In genomic region chrX:66046612-66047235, GRCh38 we compare ENCODE assay signal across 8 cellular contexts. TPM values are rescaled to one million over a fixed set of nuclear protein-coding genes. Genes with fewer than 3 reads are reported as not detected.
DNase-seq lines count a peak whose midpoint lies in the region; ATAC-seq and TF ChIP-seq lines count a peak whose summit lies in the region.

No MANE protein-coding gene starts in this region.

- ATAC-seq in GM19455 (IDR thresholded peaks at IDR 0.05; ENCODE audit: unreplicated experiment) (peak; percentile 80), HG03442 (IDR thresholded peaks at IDR 0.05; ENCODE audit: unreplicated experiment) (peak; percentile 71)
- peak; percentile 54 to 62 for ATAC-seq in activated T-cell treated with anti-CD3 and anti-CD28 coated beads, Interleukin-2, amount 50 U/mL, for 72 hours (replicated peaks in 1 of 2)

- H2AFZ ChIP-seq in neural progenitor cell (replicated peaks): no peak overlapping the region

- H3K36me3 Mint-ChIP-seq in activated T-cell treated with anti-CD3 and anti-CD28 coated beads, Interleukin-2, amount 50 U/mL, for 72 hours (ENCODE audit: insufficient read depth in 2 of 2): peaks cover 2 to 4% of the 10 kb centered on the region in 2 donors
- H3K36me3 Mint-ChIP-seq in neural progenitor cell: no peaks in the 10 kb centered on the region

- H3K4me1 Mint-ChIP-seq in activated T-cell treated with anti-CD3 and anti-CD28 coated beads, Interleukin-2, amount 50 U/mL, for 72 hours (ENCODE audit: low read depth): peaks cover 37% of the 10 kb centered on the region
- no peaks in the 10 kb centered on the region for H3K4me1 Mint-ChIP-seq in neural progenitor cell

- peak overlapping the region; percentile 83 for H3K27ac Mint-ChIP-seq in activated T-cell treated with anti-CD3 and anti-CD28 coated beads, Interleukin-2, amount 50 U/mL, for 72 hours
- no peak overlapping the region for H3K27ac Mint-ChIP-seq in neural progenitor cell

- H3K9ac ChIP-seq in neural progenitor cell: no peak overlapping the region

- H3K79me2 ChIP-seq in neural progenitor cell (ENCODE audit: low read depth): no peaks in the 10 kb centered on the region

- H3K9me3 Mint-ChIP-seq in activated T-cell treated with anti-CD3 and anti-CD28 coated beads, Interleukin-2, amount 50 U/mL, for 72 hours: peaks cover 2% of the 10 kb centered on the region in 2 donors
- H3K9me3 Mint-ChIP-seq in neural progenitor cell: no peaks in the 10 kb centered on the region

- no peaks in the 10 kb centered on the region for H3K36me3 ChIP-seq in neural progenitor cell

- no peaks in the 10 kb centered on the region for H3K4me1 ChIP-seq in neural progenitor cell

- no peaks in the 10 kb centered on the region for H3K9me3 ChIP-seq in neural progenitor cell (ENCODE audit: low read depth)

- H3K4me3 ChIP-seq in neural progenitor cell: no peak overlapping the region

- no peaks in the 10 kb centered on the region for H3K27me3 ChIP-seq in neural progenitor cell

- DNase-seq in CD1c-positive myeloid dendritic cell (ENCODE audit: extremely low spot score) (peak; percentile 89), NCI-H1417 treated with DMSO at 0.1 percent for 48 hours (lab: John Stamatoyannopoulos, UW) (no peak), neural progenitor cell (ENCODE audit: low spot score) (no peak), cortex of kidney (lab: John Stamatoyannopoulos, UW) (no peak), mucosa of gallbladder (ENCODE audit: low spot score) (no peak)
- DNase-seq in activated T-cell treated with anti-CD3 and anti-CD28 coated beads, Interleukin-2, amount 50 U/mL, for 72 hours: peak; percentile 40 to 70

- no peaks in the 10 kb centered on the region for H3F3A ChIP-seq in neural progenitor cell (ENCODE audit: low read depth)

- peak overlapping the region; percentile 75 to 79 for H3K4me3 Mint-ChIP-seq in activated T-cell treated with anti-CD3 and anti-CD28 coated beads, Interleukin-2, amount 50 U/mL, for 72 hours
- no peak overlapping the region for H3K4me3 Mint-ChIP-seq in neural progenitor cell

- no peak for TF ChIP-seq CTCF in neural progenitor cell (IDR thresholded peaks at IDR 0.05)

- H3K4me2 ChIP-seq in neural progenitor cell: no peak overlapping the region

- H3K27ac ChIP-seq in neural progenitor cell: no peak overlapping the region

- H3K27me3 Mint-ChIP-seq in activated T-cell treated with anti-CD3 and anti-CD28 coated beads, Interleukin-2, amount 50 U/mL, for 72 hours (ENCODE audit: low read depth): peaks cover 22% of the 10 kb centered on the region
- peaks cover 2% of the 10 kb centered on the region for H3K27me3 Mint-ChIP-seq in neural progenitor cell (ENCODE audit: insufficient read depth, low read depth)

- no peaks in the 10 kb centered on the region for H4K20me1 ChIP-seq in neural progenitor cell (ENCODE audit: low read depth)

RNA-seq across cellular contexts. Expression of gene VSIG4, which starts 6.8 kb away (rescaled TPM):
- total RNA-seq in activated T-cell treated with anti-CD3 and anti-CD28 coated beads, Interleukin-2, amount 50 U/mL, for 72 hours: under 1 TPM in 1 of 2 donors, not detected in 1; 0.22 TPM
- total RNA-seq in neural progenitor cell (ENCODE audit: low replicate concordance) (not detected in 2 replicates), mucosa of gallbladder (61.5 TPM)

Comparison
In these comparisons a context has a peak if more than half of its experiments do, and no peak if none do; other contexts are left out.
1. DNase-seq: peak in CD1c-positive myeloid dendritic cell (single experiment) and activated T-cell treated with anti-CD3 and anti-CD28 coated beads, Interleukin-2, amount 50 U/mL, for 72 hours (2 of 2); none in NCI-H1417 treated with DMSO at 0.1 percent for 48 hours (single experiment), neural progenitor cell (single experiment), cortex of kidney (single experiment) and mucosa of gallbladder (single experiment).
2. RNA of gene VSIG4, which starts 6.8 kb away (total RNA-seq): 61.5 TPM in mucosa of gallbladder (single experiment); 0.22 TPM in activated T-cell treated with anti-CD3 and anti-CD28 coated beads, Interleukin-2, amount 50 U/mL, for 72 hours and not detected in neural progenitor cell; every median in the first group is over 10 times any median in the second.
3. Peak in every context shown above with its lines, with median percentiles within 50 percentile points of each other: ATAC-seq.